8 cellular contexts compared by ENCODE assay signal in genomic region chr14:64720190-64720589, GRCh38. TPM values are rescaled to one million over a fixed set of nuclear protein-coding genes. Genes with fewer than 3 reads are reported as not detected.
A peak's percentile ranks its signal among the peaks of the same experiment; 100 is the strongest.
DNase-seq lines count a peak whose midpoint lies in the region; TF ChIP-seq lines count a peak whose summit lies in the region.

No MANE protein-coding gene starts in this region.

- in situ Hi-C loops in mammary epithelial cell (cut with MboI; ENCODE audit: low sequenced_read_pairs in 2 of 2) = no loop called here
- in situ Hi-C loops in KBM-7 (cut with MboI; ENCODE audit: low pct_unique_long_range_greater_than_20kb, low sequenced_read_pairs) = no loop called here

- CTCF ChIA-PET in mammary epithelial cell (lab: Charles Lee; ENCODE audit: low non-redundant PET) = interaction anchor here (0.7 kb wide), 1 partner anchor 171 kb away, joined by 3 read pairs; no protein-coding TSS in a partner anchor

- DNase-seq in AG09309 (ENCODE audit: low read depth) (peak; percentile 39), LNCaP clone FGC (ENCODE audit: low read depth) (peak; percentile 77), mammary epithelial cell (peak; percentile 98), HUDEP-2 (lab: John Stamatoyannopoulos, UW; ENCODE audit: unreplicated experiment in 76 of 76) (no peak), foreskin melanocyte (no peak), KBM-7 (no peak), medulla oblongata (ENCODE audit: extremely low spot score) (no peak)

- no peak overlapping the region for H2AFZ ChIP-seq in mammary epithelial cell (ENCODE audit: low read depth, low read length)

- TF ChIP-seq CTCF in AG09309 (IDR thresholded peaks at IDR 0.05; ENCODE audit: control insufficient read depth, insufficient read depth, low read depth, low read length, missing control alignments) (no peak), LNCaP clone FGC (IDR thresholded peaks at IDR 0.05; ENCODE audit: control insufficient read depth, extremely low read depth, insufficient read depth) (no peak), mammary epithelial cell (conservative IDR thresholded peaks at IDR 0.05 in 1 of 2, IDR thresholded peaks at IDR 0.05 in 1 of 2; ENCODE audit: extremely low read depth in 1 of 2, insufficient read depth in 1 of 2, low read depth in 1 of 2, low read length in 2 of 2) (no peak)

- intact Hi-C loops in mammary epithelial cell (cut with micrococcal nuclease) = loop anchor here (1.0 kb wide), 2 partner anchors 12 to 40 kb away; no protein-coding TSS in a partner anchor

- peaks cover 98% of the 10 kb centered on the region for H3K4me1 ChIP-seq in mammary epithelial cell (ENCODE audit: insufficient read depth, low read length)
- peaks cover 88 to 95% of the 10 kb centered on the region in 2 donors for H3K4me1 ChIP-seq in mucosa of rectum (ENCODE audit: control insufficient read depth in 2 of 2, insufficient read depth in 2 of 2, low read length in 2 of 2)

- H3K27ac ChIP-seq in mammary epithelial cell (ENCODE audit: insufficient read depth, low read depth, low read length) = peak overlapping the region; percentile 89
- peak overlapping the region; percentile 90 to 98 for H3K27ac ChIP-seq in mucosa of rectum (ENCODE audit: low read depth in 2 of 2, low read length in 2 of 2)

- peaks cover 99% of the 10 kb centered on the region for H3K79me2 ChIP-seq in mammary epithelial cell (ENCODE audit: insufficient read depth, low read length)

- WGBS in mammary epithelial cell (ENCODE audit: low coverage, missing lambda C conversion rate) = 1% methylated on average over 7 of the region's 7 CpGs

- no peak overlapping the region for H3K4me3 ChIP-seq in AG09309 (ENCODE audit: control insufficient read depth, low read depth, low read length)
- H3K4me3 ChIP-seq in LNCaP clone FGC (ENCODE audit: low read depth, low read length) = no peak overlapping the region
- H3K4me3 ChIP-seq in mammary epithelial cell (replicated peaks in 1 of 3; ENCODE audit: insufficient read depth in 1 of 3, low read depth in 2 of 3, low read length in 3 of 3) = no peak overlapping the region
- peak overlapping the region; percentile 14 to 54 for H3K4me3 ChIP-seq in mucosa of rectum (ENCODE audit: low read length in 2 of 2)

- no peaks in the 10 kb centered on the region for H3K9me3 ChIP-seq in mammary epithelial cell (replicated peaks; ENCODE audit: insufficient read depth, low read length)
- no peaks in the 10 kb centered on the region for H3K9me3 ChIP-seq in mucosa of rectum (ENCODE audit: control insufficient read depth in 2 of 2, low read length in 2 of 2)

- H3K36me3 ChIP-seq in mammary epithelial cell (ENCODE audit: insufficient read depth, low read length) (peaks cover 4% of the 10 kb centered on the region), mucosa of rectum (ENCODE audit: control insufficient read depth in 2 of 2, insufficient read depth in 2 of 2, low read length in 2 of 2) (no peaks in the 10 kb centered on the region)

- no peaks in the 10 kb centered on the region for H4K20me1 ChIP-seq in mammary epithelial cell (ENCODE audit: insufficient read depth, low read length)

- H3K9ac ChIP-seq in mammary epithelial cell (ENCODE audit: insufficient read depth, low read length) (peak overlapping the region; percentile 64), mucosa of rectum (ENCODE audit: low read depth in 1 of 2, low read length in 2 of 2) (peak overlapping the region; percentile 57 to 63)

- H3K27me3 ChIP-seq in mammary epithelial cell (ENCODE audit: insufficient read depth, low read length) = no peaks in the 10 kb centered on the region
- H3K27me3 ChIP-seq in mucosa of rectum (ENCODE audit: control insufficient read depth in 2 of 2, insufficient read depth in 2 of 2, low read length in 2 of 2) = no peaks in the 10 kb centered on the region

- dilution Hi-C loops in mammary epithelial cell (cut with HindIII; ENCODE audit: low sequenced_read_pairs) = no loop called here

- H3K4me2 ChIP-seq in mammary epithelial cell (ENCODE audit: insufficient read depth, low read depth, low read length) = peak overlapping the region; percentile 29

- BruUV-seq in mammary epithelial cell (replicated peaks; lab: Mats Ljungman, UMichigan) = no TSS peak

RNA-seq across cellular contexts. Expression of gene PLEKHG3, which starts 16.0 kb away (rescaled TPM):
- total RNA-seq in mammary epithelial cell = 100 to 1,000 TPM in 1 of 2 donors, 10 to 100 TPM in 1; 47.8 to 137 TPM
- 68.7 TPM for polyA plus RNA-seq in mammary epithelial cell
- 80.7 TPM for polyA minus RNA-seq in mammary epithelial cell

Comparison
In these comparisons a context has a peak if more than half of its experiments do, and no peak if none do; other contexts are left out.
1. DNase-seq: peak in AG09309 (single experiment), LNCaP clone FGC (single experiment) and mammary epithelial cell (single experiment); none in HUDEP-2 (0 of 76), foreskin melanocyte (single experiment), KBM-7 (single experiment) and medulla oblongata (single experiment).
2. H3K4me3 ChIP-seq: peak in mucosa of rectum (2 of 2); none in AG09309 (single experiment), LNCaP clone FGC (single experiment) and mammary epithelial cell (0 of 3).